Comparison of ENCODE assay signal across 1 cellular context in the genomic region with DNA sequence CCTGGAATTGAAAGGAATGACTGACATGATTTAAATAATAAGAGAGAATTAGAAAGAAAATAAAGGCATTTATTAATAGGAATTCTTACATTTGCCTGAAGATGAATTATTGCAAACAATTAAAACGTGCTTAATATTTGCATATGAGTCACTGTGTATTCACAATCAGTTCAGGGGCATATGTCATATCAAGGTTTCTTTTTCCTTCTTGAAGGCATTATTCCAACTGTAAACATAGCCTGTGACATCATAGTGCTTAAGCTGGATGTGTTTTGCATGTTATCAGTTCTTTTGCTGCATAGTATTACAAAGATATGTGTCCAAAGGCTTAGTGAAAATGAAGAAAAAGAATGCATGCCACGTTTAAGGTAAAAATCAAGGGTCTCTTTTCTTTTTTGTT.
TF ChIP-seq lines count a peak whose summit lies in the region.

No MANE protein-coding gene starts in this region.

TF ChIP-seq in GM23338, 12 proteins besides CTCF, POLR2A, EP300 and RAD21 (continued from another document):
- TF ChIP-seq POLR2AphosphoS5 (IDR thresholded peaks at IDR 0.05; ENCODE audit: low read depth) (no peak), ZNF331 (CRISPR knock-in tag; IDR thresholded peaks at IDR 0.05; ENCODE audit: low read depth) (no peak), EZH2phosphoT487 (IDR thresholded peaks at IDR 0.05; ENCODE audit: unreplicated experiment) (no peak), REST (IDR thresholded peaks at IDR 0.05; ENCODE audit: unreplicated experiment) (no peak), JUNB (IDR thresholded peaks at IDR 0.05; ENCODE audit: unreplicated experiment) (no peak)
- TF ChIP-seq, protein P1, sequence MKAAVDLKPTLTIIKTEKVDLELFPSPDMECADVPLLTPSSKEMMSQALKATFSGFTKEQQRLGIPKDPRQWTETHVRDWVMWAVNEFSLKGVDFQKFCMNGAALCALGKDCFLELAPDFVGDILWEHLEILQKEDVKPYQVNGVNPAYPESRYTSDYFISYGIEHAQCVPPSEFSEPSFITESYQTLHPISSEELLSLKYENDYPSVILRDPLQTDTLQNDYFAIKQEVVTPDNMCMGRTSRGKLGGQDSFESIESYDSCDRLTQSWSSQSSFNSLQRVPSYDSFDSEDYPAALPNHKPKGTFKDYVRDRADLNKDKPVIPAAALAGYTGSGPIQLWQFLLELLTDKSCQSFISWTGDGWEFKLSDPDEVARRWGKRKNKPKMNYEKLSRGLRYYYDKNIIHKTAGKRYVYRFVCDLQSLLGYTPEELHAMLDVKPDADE (IDR thresholded peaks at IDR 0.05), result no peak
